Comparison of ENCODE assay signal across 1 cellular context in genomic region chr3:14137445-14137844, GRCh38.
TF ChIP-seq lines count a peak whose summit lies in the region.

No MANE protein-coding gene starts in this region.

TF ChIP-seq in WTC11, 78 proteins besides CTCF, POLR2A, EP300 and RAD21 (continued from another document):
- TF ChIP-seq, protein P1, sequence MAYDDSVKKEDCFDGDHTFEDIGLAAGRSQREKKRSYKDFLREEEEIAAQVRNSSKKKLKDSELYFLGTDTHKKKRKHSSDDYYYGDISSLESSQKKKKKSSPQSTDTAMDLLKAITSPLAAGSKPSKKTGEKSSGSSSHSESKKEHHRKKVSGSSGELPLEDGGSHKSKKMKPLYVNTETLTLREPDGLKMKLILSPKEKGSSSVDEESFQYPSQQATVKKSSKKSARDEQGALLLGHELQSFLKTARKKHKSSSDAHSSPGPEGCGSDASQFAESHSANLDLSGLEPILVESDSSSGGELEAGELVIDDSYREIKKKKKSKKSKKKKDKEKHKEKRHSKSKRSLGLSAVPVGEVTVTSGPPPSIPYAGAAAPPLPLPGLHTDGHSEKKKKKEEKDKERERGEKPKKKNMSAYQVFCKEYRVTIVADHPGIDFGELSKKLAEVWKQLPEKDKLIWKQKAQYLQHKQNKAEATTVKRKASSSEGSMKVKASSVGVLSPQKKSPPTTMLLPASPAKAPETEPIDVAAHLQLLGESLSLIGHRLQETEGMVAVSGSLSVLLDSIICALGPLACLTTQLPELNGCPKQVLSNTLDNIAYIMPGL (CRISPR knock-in tag; IDR thresholded peaks at IDR 0.05) = no peak
- no peak for TF ChIP-seq NFATC4 (CRISPR knock-in tag; IDR thresholded peaks at IDR 0.05)
- TF ChIP-seq IRF1 (CRISPR knock-in tag; IDR thresholded peaks at IDR 0.05) = no peak
- TF ChIP-seq ATF1 (CRISPR knock-in tag; IDR thresholded peaks at IDR 0.05) = no peak
